15 cellular contexts compared by ENCODE assay signal in genomic region chr15:42364529-42364928, GRCh38. TPM values are rescaled to one million over a fixed set of nuclear protein-coding genes. Genes with fewer than 3 reads are reported as not detected.
DNase-seq lines count a peak whose midpoint lies in the region; ATAC-seq, FAIRE-seq and TF ChIP-seq lines count a peak whose summit lies in the region.
"Had no signal": no experiment of that assay in that cellular context is flagged by ENCODE, and none has a peak within 500 bp of the region (broad histone marks: within the 10 kb centered on the region; RNA-seq: fewer than 3 reads in every experiment).

No MANE protein-coding gene starts in this region.

- no peaks in the 10 kb centered on the region for H3F3A ChIP-seq in MM.1S (ENCODE audit: insufficient read depth, low read length)

- no peak overlapping the region for H3K9ac ChIP-seq in MM.1S (ENCODE audit: low read length)

- H2AFZ ChIP-seq in MM.1S (ENCODE audit: low read length): no peak overlapping the region

- in situ Hi-C loops in HAP-1 (cut with MboI; ENCODE audit: low sequenced_read_pairs): no loop called here

- H4K20me1 ChIP-seq in MM.1S (ENCODE audit: insufficient read depth, low read length): no peaks in the 10 kb centered on the region

- H3K4me3 ChIP-seq in A673 (ENCODE audit: low read depth, low read length, poor library complexity, severe bottlenecking) (no peak overlapping the region), HAP-1 (no peak overlapping the region), MM.1S (ENCODE audit: low read length) (no peak overlapping the region)

- ATAC-seq in HG02970 (IDR thresholded peaks at IDR 0.05; ENCODE audit: low FRiP score, unreplicated experiment) (no peak), HG03159 (IDR thresholded peaks at IDR 0.05; ENCODE audit: unreplicated experiment) (no peak)
- ATAC-seq: foreskin keratinocyte; Panc1; sciatic nerve; stimulated activated naive CD8-positive, alpha-beta T cell treated with anti-CD3 and anti-CD28 coated beads, Interleukin-15, Interleukin-2, amounts not matched to agents 100 U/mL and 50 U/mL, for 24 hours had no signal

- H3K27ac ChIP-seq in A673 (ENCODE audit: low read depth, low read length, poor library complexity, severe bottlenecking) (no peak overlapping the region), MM.1S (ENCODE audit: low read length) (no peak overlapping the region)
- H3K27ac ChIP-seq: foreskin keratinocyte had no signal

- TF ChIP-seq CTCF in A673 (conservative IDR thresholded peaks at IDR 0.05; ENCODE audit: low read depth, low read length) (no peak), MM.1S (IDR thresholded peaks at IDR 0.05; ENCODE audit: low read length) (no peak)

- no peaks in the 10 kb centered on the region for H3K9me2 ChIP-seq in MM.1S (replicated peaks; ENCODE audit: insufficient read depth, low read length)

- H3K9me3 ChIP-seq in A673 (ENCODE audit: low read depth, low read length, poor library complexity, severe bottlenecking): no peaks in the 10 kb centered on the region
- H3K9me3 ChIP-seq in HAP-1: no peaks in the 10 kb centered on the region; the same call in 1 of the 2 replicates
- H3K9me3 ChIP-seq in MM.1S (replicated peaks; ENCODE audit: insufficient read depth, low read length): no peaks in the 10 kb centered on the region

- peak; percentile 66 for DNase-seq in A673 (ENCODE audit: low spot score)
- DNase-seq in HAP-1 (ENCODE audit: low spot score in 2 of 2): peak; percentile 47 to 77
- peak; percentile 23 to 64 for DNase-seq in SHP77 (lab: John Stamatoyannopoulos, UW)
- peak; percentile 1 for DNase-seq in kidney glomerular epithelial cell (lab: John Stamatoyannopoulos, UW)
- DNase-seq in RCC 7860 (ENCODE audit: low spot score): no peak
- DNase-seq in MM.1S: no peak
- DNase-seq: activated CD4-positive, alpha-beta T cell treated with anti-CD3 and anti-CD28 coated beads, Interleukin-2, amount 10 ng/mL, durations not matched to agents 7 days and 5 days; naive B cell; stimulated activated naive CD8-positive, alpha-beta T cell treated with anti-CD3 and anti-CD28 coated beads, Interleukin-15, Interleukin-2, amounts not matched to agents 100 U/mL and 50 U/mL, for 24 hours had no signal

- POLR2A ChIA-PET in A673 (lab: Charles Lee; ENCODE audit: low non-redundant PET): no interaction called here

- H3K36me3 ChIP-seq in A673 (ENCODE audit: insufficient read depth, low read length, poor library complexity, severe bottlenecking): no peaks in the 10 kb centered on the region
- no peaks in the 10 kb centered on the region for H3K36me3 ChIP-seq in HAP-1 (replicated peaks)
- no peaks in the 10 kb centered on the region for H3K36me3 ChIP-seq in MM.1S (replicated peaks; ENCODE audit: insufficient read depth, low read length)

- BruUV-seq in A673 (replicated peaks; lab: Mats Ljungman, UMichigan): no TSS peak

- FAIRE-seq in RCC 7860 (lab: Jason Lieb, UNC): no peak
- FAIRE-seq: astrocyte had no signal

- H3K4me2 ChIP-seq in MM.1S (ENCODE audit: low read depth, low read length): no peak overlapping the region

- peaks cover 7% of the 10 kb centered on the region for H3K4me1 ChIP-seq in A673 (ENCODE audit: insufficient read depth, low read length, poor library complexity, severe bottlenecking)
- H3K4me1 ChIP-seq in HAP-1: peaks cover 13% of the 10 kb centered on the region
- no peaks in the 10 kb centered on the region for H3K4me1 ChIP-seq in MM.1S (ENCODE audit: low read length)
- H3K4me1 ChIP-seq: foreskin keratinocyte had no signal

- no peaks in the 10 kb centered on the region for H3K79me2 ChIP-seq in MM.1S (ENCODE audit: low read length)

- H3K27me3 ChIP-seq in A673 (replicated peaks; ENCODE audit: insufficient read depth, low read depth, low read length, poor library complexity) (no peaks in the 10 kb centered on the region), HAP-1 (ENCODE audit: low read depth) (peaks cover 13% of the 10 kb centered on the region; the same call in 1 of the 2 replicates), MM.1S (replicated peaks; ENCODE audit: insufficient read depth, low read length) (no peaks in the 10 kb centered on the region)
- H3K27me3 ChIP-seq: foreskin keratinocyte had no signal

- CTCF ChIA-PET in A673 (lab: Charles Lee): no interaction called here

- intact Hi-C loops in A673 (cut with micrococcal nuclease; ENCODE audit: unreplicated experiment): no loop called here

RNA-seq across cellular contexts. Expression of gene CAPN3, which starts 5.2 kb away (rescaled TPM):
- 0.54 and 0.55 TPM in 2 replicates for total RNA-seq in A673 (2021)

Comparison
In these comparisons a context has a peak if more than half of its experiments do, and no peak if none do; other contexts are left out.
1. DNase-seq: peak in A673 (single experiment), HAP-1 (2 of 2), SHP77 (2 of 2) and kidney glomerular epithelial cell (single experiment); none in RCC 7860 (single experiment) and MM.1S (single experiment).